ENCODE assay signal across 22 cellular contexts in genomic region chr11:77148963-77149715, GRCh38. TPM values are rescaled to one million over a fixed set of nuclear protein-coding genes. Genes with fewer than 3 reads are reported as not detected.
DNase-seq lines count a peak whose midpoint lies in the region; ATAC-seq, FAIRE-seq and TF ChIP-seq lines count a peak whose summit lies in the region.
"Had no signal": no experiment of that assay in that cellular context is flagged by ENCODE, and none has a peak within 500 bp of the region (broad histone marks: within the 10 kb centered on the region; RNA-seq: fewer than 3 reads in every experiment).

No MANE protein-coding gene starts in this region.

- peaks cover 74 to 86% (median 79%) of the 10 kb centered on the region in 10 experiments for H3K4me1 ChIP-seq in BLaER1 treated with 17β-estradiol and CSF1 and Interleukin-3, amounts not matched to agents 10 nM and 100 nM
- peaks cover 12 to 23% of the 10 kb centered on the region in 2 donors for H3K4me1 ChIP-seq in kidney (ENCODE audit: control insufficient read depth in 1 of 2, insufficient read depth in 1 of 2, low read depth in 1 of 2, low read length in 2 of 2)

- H3K27ac Mint-ChIP-seq in activated naive CD8-positive, alpha-beta T cell treated with anti-CD3 and anti-CD28 coated beads, Interleukin-2, amount 10 ng/mL, durations not matched to agents 7 days and 5 days = no peak overlapping the region
- no peak overlapping the region for H3K27ac Mint-ChIP-seq in activated naive CD8-positive, alpha-beta T cell treated with anti-CD3 and anti-CD28 coated beads for 36 hours

- no peak overlapping the region; a peak in 1 of 20 replicates for H3K4me3 ChIP-seq in BLaER1 treated with 17β-estradiol and CSF1 and Interleukin-3, amounts not matched to agents 10 nM and 100 nM
- H3K4me3 ChIP-seq in WERI-Rb-1 (ENCODE audit: low read depth, low read length) (no peak overlapping the region), kidney (ENCODE audit: low read length in 2 of 2) (no peak overlapping the region), dorsolateral prefrontal cortex (no peak overlapping the region)

- no peak for FAIRE-seq in kidney (lab: Jason Lieb, UNC)
- FAIRE-seq: G401.6, GM12891, GM19239 had no signal

- no peak for DNase-seq in activated naive CD8-positive, alpha-beta T cell treated with anti-CD3 and anti-CD28 coated beads, Interleukin-2, amount 10 ng/mL, durations not matched to agents 7 days and 5 days
- no peak for DNase-seq in activated naive CD8-positive, alpha-beta T cell treated with anti-CD3 and anti-CD28 coated beads for 36 hours
- DNase-seq in WERI-Rb-1 (no peak), kidney (peak; percentile 63), NCI-H526 (lab: John Stamatoyannopoulos, UW) (no peak), dorsolateral prefrontal cortex (no peak)
- DNase-seq: 8988T; C1 segment of cervical spinal cord; CD4-positive, CD25-positive, alpha-beta regulatory T cell; CD8-positive, alpha-beta memory T cell; COR-L47; DMS 273 treated with DMSO at 0.1 percent for 48 hours; DMS53; GOT3; H9 had no signal

- POLR2A ChIA-PET in activated naive CD8-positive, alpha-beta T cell treated with anti-CD3 and anti-CD28 coated beads, Interleukin-2, amount 10 ng/mL, durations not matched to agents 7 days and 5 days (lab: Charles Lee) = no interaction called here

- peaks cover 0 to 18% (median 0%) of the 10 kb centered on the region in 11 experiments; a peak in 7 of 22 replicates for H4K20me1 ChIP-seq in BLaER1 treated with 17β-estradiol and CSF1 and Interleukin-3, amounts not matched to agents 10 nM and 100 nM

- ATAC-seq in activated naive CD8-positive, alpha-beta T cell treated with anti-CD3 and anti-CD28 coated beads, Interleukin-2, amount 10 ng/mL, durations not matched to agents 7 days and 5 days (ENCODE audit: low read depth) = no peak
- no peak for ATAC-seq in HG03108 (IDR thresholded peaks at IDR 0.05; ENCODE audit: unreplicated experiment)

- peak overlapping the region in 2 of 11 experiments; percentile 30 to 85; a peak in 3 of 22 replicates for H3K27ac ChIP-seq in BLaER1 treated with 17β-estradiol and CSF1 and Interleukin-3, amounts not matched to agents 10 nM and 100 nM
- H3K27ac ChIP-seq in WERI-Rb-1 (peak overlapping the region; percentile 76), kidney (ENCODE audit: low read depth in 2 of 2, low read length in 2 of 2) (no peak overlapping the region), dorsolateral prefrontal cortex (no peak overlapping the region)

- H3K9ac ChIP-seq in BLaER1 treated with 17β-estradiol and CSF1 and Interleukin-3, amounts not matched to agents 10 nM and 100 nM = peak overlapping the region in 3 of 11 experiments; percentile 18 to 30 (median 21); a peak in 2 of 22 replicates
- H3K9ac ChIP-seq in kidney (ENCODE audit: low read length in 2 of 2) = no peak overlapping the region

- peaks cover 32% of the 10 kb centered on the region for H3K4me1 Mint-ChIP-seq in activated naive CD8-positive, alpha-beta T cell treated with anti-CD3 and anti-CD28 coated beads, Interleukin-2, amount 10 ng/mL, durations not matched to agents 7 days and 5 days
- H3K4me1 Mint-ChIP-seq in activated naive CD8-positive, alpha-beta T cell treated with anti-CD3 and anti-CD28 coated beads for 36 hours = peaks cover 44% of the 10 kb centered on the region

- peak overlapping the region; percentile 86 to 99 (median 96) for H3K4me2 ChIP-seq in BLaER1 treated with 17β-estradiol and CSF1 and Interleukin-3, amounts not matched to agents 10 nM and 100 nM

- intact Hi-C loops in kidney (cut with DNase I) = no loop called here
- intact Hi-C loops in dorsolateral prefrontal cortex (cut with DNase I) = no loop called here

- no peak for TF ChIP-seq CTCF in WERI-Rb-1 (IDR thresholded peaks at IDR 0.05; ENCODE audit: low read depth, low read length)
- TF ChIP-seq CTCF in kidney (IDR thresholded peaks at IDR 0.05; ENCODE audit: borderline replicate concordance, extremely low read depth, insufficient read depth) = no peak
- no peak for TF ChIP-seq CTCF in dorsolateral prefrontal cortex (IDR thresholded peaks at IDR 0.05 in 54 of 56, conservative IDR thresholded peaks at IDR 0.05 in 2 of 56; ENCODE audit: low read depth in 1 of 56, partially characterized antibody in 56 of 56)

- H3K27me3 Mint-ChIP-seq in activated naive CD8-positive, alpha-beta T cell treated with anti-CD3 and anti-CD28 coated beads, Interleukin-2, amount 10 ng/mL, durations not matched to agents 7 days and 5 days = peaks cover 46% of the 10 kb centered on the region
- no peaks in the 10 kb centered on the region for H3K27me3 Mint-ChIP-seq in activated naive CD8-positive, alpha-beta T cell treated with anti-CD3 and anti-CD28 coated beads for 36 hours
- H3K27me3 Mint-ChIP-seq: CD4-positive, CD25-positive, alpha-beta regulatory T cell; CD8-positive, alpha-beta memory T cell had no signal

- peak overlapping the region; percentile 14 for H3K4me3 Mint-ChIP-seq in activated naive CD8-positive, alpha-beta T cell treated with anti-CD3 and anti-CD28 coated beads, Interleukin-2, amount 10 ng/mL, durations not matched to agents 7 days and 5 days
- no peak overlapping the region for H3K4me3 Mint-ChIP-seq in activated naive CD8-positive, alpha-beta T cell treated with anti-CD3 and anti-CD28 coated beads for 36 hours

- no peaks in the 10 kb centered on the region for H3K36me3 ChIP-seq in BLaER1 treated with 17β-estradiol and CSF1 and Interleukin-3, amounts not matched to agents 10 nM and 100 nM
- H3K36me3 ChIP-seq in WERI-Rb-1 (peaks cover 86% of the 10 kb centered on the region), kidney (ENCODE audit: control insufficient read depth in 1 of 2, insufficient read depth in 2 of 2, low read length in 2 of 2) (no peaks in the 10 kb centered on the region)

- H3K27me3 ChIP-seq in BLaER1 treated with 17β-estradiol and CSF1 and Interleukin-3, amounts not matched to agents 10 nM and 100 nM = peaks cover 0 to 5% (median 0%) of the 10 kb centered on the region in 11 experiments; a peak in 1 of 22 replicates
- H3K27me3 ChIP-seq in WERI-Rb-1 (ENCODE audit: insufficient read depth, low read depth, severe bottlenecking) (no peaks in the 10 kb centered on the region), dorsolateral prefrontal cortex (no peaks in the 10 kb centered on the region)

- no peaks in the 10 kb centered on the region for H3K9me3 Mint-ChIP-seq in activated naive CD8-positive, alpha-beta T cell treated with anti-CD3 and anti-CD28 coated beads, Interleukin-2, amount 10 ng/mL, durations not matched to agents 7 days and 5 days
- no peaks in the 10 kb centered on the region for H3K9me3 Mint-ChIP-seq in activated naive CD8-positive, alpha-beta T cell treated with anti-CD3 and anti-CD28 coated beads for 36 hours
- H3K9me3 Mint-ChIP-seq: CD4-positive, CD25-positive, alpha-beta regulatory T cell; CD8-positive, alpha-beta memory T cell; H9 had no signal

- H3K9me3 ChIP-seq in BLaER1 treated with 17β-estradiol and CSF1 and Interleukin-3, amounts not matched to agents 10 nM and 100 nM (replicated peaks in 1 of 11) = no peaks in the 10 kb centered on the region
- no peaks in the 10 kb centered on the region for H3K9me3 ChIP-seq in WERI-Rb-1 (ENCODE audit: severe bottlenecking)
- no peaks in the 10 kb centered on the region for H3K9me3 ChIP-seq in kidney (ENCODE audit: control insufficient read depth in 1 of 2, low read length in 2 of 2)

- no peaks in the 10 kb centered on the region for H3K36me3 Mint-ChIP-seq in activated naive CD8-positive, alpha-beta T cell treated with anti-CD3 and anti-CD28 coated beads, Interleukin-2, amount 10 ng/mL, durations not matched to agents 7 days and 5 days
- no peaks in the 10 kb centered on the region for H3K36me3 Mint-ChIP-seq in activated naive CD8-positive, alpha-beta T cell treated with anti-CD3 and anti-CD28 coated beads for 36 hours
- H3K36me3 Mint-ChIP-seq: CD4-positive, CD25-positive, alpha-beta regulatory T cell; CD8-positive, alpha-beta memory T cell had no signal

RNA-seq across cellular contexts. Expression of gene MYO7A, which starts 21.1 kb away (rescaled TPM):
- total RNA-seq in activated naive CD8-positive, alpha-beta T cell treated with anti-CD3 and anti-CD28 coated beads, Interleukin-2, amount 10 ng/mL, durations not matched to agents 7 days and 5 days = under 1 TPM; 0.22 to 0.37 TPM
- under 1 TPM; 0.06 to 0.16 TPM for total RNA-seq in activated naive CD8-positive, alpha-beta T cell treated with anti-CD3 and anti-CD28 coated beads for 36 hours
- 10.7 TPM for total RNA-seq in kidney
- 6.1 TPM for polyA plus RNA-seq in kidney (ENCODE audit: insufficient read depth, low read depth, low replicate concordance)
- 10 to 100 TPM in 27 of 120 experiments, 1 to 10 TPM in 93; 3.4 to 21.5 (median 7.7) TPM for total RNA-seq in dorsolateral prefrontal cortex
- total RNA-seq: A673 had no signal
- polyA plus RNA-seq: AG04450 had no signal

RNA-seq across cellular contexts. Expression of gene OMP, which starts 46.5 kb away (rescaled TPM):
- not detected for total RNA-seq in activated naive CD8-positive, alpha-beta T cell treated with anti-CD3 and anti-CD28 coated beads, Interleukin-2, amount 10 ng/mL, durations not matched to agents 7 days and 5 days
- not detected for total RNA-seq in activated naive CD8-positive, alpha-beta T cell treated with anti-CD3 and anti-CD28 coated beads for 36 hours
- total RNA-seq in kidney = 1.8 TPM
- polyA plus RNA-seq in kidney (ENCODE audit: insufficient read depth, low read depth, low replicate concordance) = not detected
- total RNA-seq in dorsolateral prefrontal cortex = 1 to 10 TPM in 58 of 120 experiments, under 1 TPM in 3, not detected in 59; 0.86 to 4.4 (median 1.8) TPM
- total RNA-seq: A673; CD4-positive, CD25-positive, alpha-beta regulatory T cell; CD8-positive, alpha-beta memory T cell; H9 had no signal
- polyA plus RNA-seq: AG04450; CD4-positive, CD25-positive, alpha-beta regulatory T cell; CD8-positive, alpha-beta memory T cell had no signal
